ENCODE assay signal across 10 cellular contexts in genomic region chr7:102873470-102874165, GRCh38. TPM values are rescaled to one million over a fixed set of nuclear protein-coding genes. Genes with fewer than 3 reads are reported as not detected.
DNase-seq lines count a peak whose midpoint lies in the region; ATAC-seq and TF ChIP-seq lines count a peak whose summit lies in the region.
"Had no signal": no experiment of that assay in that cellular context is flagged by ENCODE, and none has a peak within 500 bp of the region (broad histone marks: within the 10 kb centered on the region; RNA-seq: fewer than 3 reads in every experiment).

No MANE protein-coding gene starts in this region.

- H3K4me3 ChIP-seq in breast epithelium: no peak overlapping the region
- no peak overlapping the region for H3K4me3 ChIP-seq in RWPE2 (ENCODE audit: severe bottlenecking)
- no peak overlapping the region for H3K4me3 ChIP-seq in stomach
- H3K4me3 ChIP-seq: skin epidermis had no signal

- H3K27ac Mint-ChIP-seq in MCF 10A (ENCODE audit: low read depth, unreplicated experiment): peak overlapping the region; percentile 96
- H3K27ac Mint-ChIP-seq: endodermal cell had no signal

- no peaks in the 10 kb centered on the region for H3K36me3 Mint-ChIP-seq in MCF 10A (ENCODE audit: insufficient read depth, unreplicated experiment)

- H3K9me3 ChIP-seq in breast epithelium (no peaks in the 10 kb centered on the region), RWPE2 (ENCODE audit: severe bottlenecking) (no peaks in the 10 kb centered on the region), stomach (no peaks in the 10 kb centered on the region)

- CTCF ChIA-PET in MCF 10A (lab: Yijun Ruan, JAX): interaction anchor here (1.1 to 1.3 kb wide), 2 partner anchors 11 to 189 kb away, joined by 3 to 6 read pairs; no protein-coding TSS in a partner anchor

- intact Hi-C loops in MCF 10A (cut with micrococcal nuclease) (loop anchor here (5.0 kb wide), 1 partner anchor 36 kb away; no protein-coding TSS in a partner anchor), breast epithelium (cut with DNase I; ENCODE audit: low total_unique reads) (no loop called here), stomach (cut with DNase I; ENCODE audit: low total_unique reads) (no loop called here)

- ATAC-seq in HG02884 (IDR thresholded peaks at IDR 0.05; ENCODE audit: unreplicated experiment) (peak; percentile 4), RWPE2 (ENCODE audit: low read depth) (no peak; the same call in 2 of the 3 replicates)

- H3K27ac ChIP-seq in breast epithelium: no peak overlapping the region
- H3K27ac ChIP-seq in RWPE2 (ENCODE audit: poor library complexity, severe bottlenecking): peak overlapping the region; percentile 96
- peak overlapping the region in 3 of 5 donors; percentile 35 to 43 (median 36) for H3K27ac ChIP-seq in stomach

- H3K36me3 ChIP-seq in breast epithelium (no peaks in the 10 kb centered on the region), RWPE2 (ENCODE audit: low read depth) (no peaks in the 10 kb centered on the region), stomach (peaks cover 0 to 13% (median 0%) of the 10 kb centered on the region in 4 donors)

- no peaks in the 10 kb centered on the region for H3K4me1 ChIP-seq in breast epithelium
- H3K4me1 ChIP-seq in RWPE2 (ENCODE audit: insufficient read depth, poor library complexity, severe bottlenecking): peaks cover 47% of the 10 kb centered on the region
- peaks cover 0 to 28% (median 7%) of the 10 kb centered on the region in 4 donors for H3K4me1 ChIP-seq in stomach

- no peak overlapping the region for H3K4me3 Mint-ChIP-seq in MCF 10A (ENCODE audit: unreplicated experiment)
- H3K4me3 Mint-ChIP-seq: endodermal cell had no signal

- WGBS in stomach, 5 donors: 90 to 95% (median 93%) methylated on average over 4 of the region's 4 CpGs

- TF ChIP-seq CTCF in MCF 10A (IDR thresholded peaks at IDR 0.05; ENCODE audit: unreplicated experiment) (no peak), breast epithelium (IDR thresholded peaks at IDR 0.05) (no peak), RWPE2 (IDR thresholded peaks at IDR 0.05; ENCODE audit: poor library complexity, severe bottlenecking) (no peak), stomach (IDR thresholded peaks at IDR 0.05) (no peak)

- no TSS peak for BruUV-seq in MCF 10A (replicated peaks; lab: Mats Ljungman, UMichigan)

- no peak for TF ChIP-seq EP300 in stomach (IDR thresholded peaks at IDR 0.05)

- TF ChIP-seq POLR2A in breast epithelium (IDR thresholded peaks at IDR 0.05): no peak
- TF ChIP-seq POLR2A in stomach (IDR thresholded peaks at IDR 0.05): no peak

- peaks cover 8% of the 10 kb centered on the region for H3K9me3 Mint-ChIP-seq in MCF 10A (ENCODE audit: unreplicated experiment)
- H3K9me3 Mint-ChIP-seq: endodermal cell had no signal

- peaks cover 46% of the 10 kb centered on the region for H3K4me1 Mint-ChIP-seq in MCF 10A (ENCODE audit: insufficient read depth, unreplicated experiment)
- H3K4me1 Mint-ChIP-seq: endodermal cell had no signal

- H3K27me3 Mint-ChIP-seq in MCF 10A (ENCODE audit: insufficient read depth, unreplicated experiment): no peaks in the 10 kb centered on the region

- POLR2A ChIA-PET in MCF 10A (lab: Yijun Ruan, JAX): interaction anchor here (1.4 to 2.2 kb wide), 2 partner anchors 17 to 37 kb away, joined by 5 to 6 read pairs; no protein-coding TSS in a partner anchor

- H3K27me3 ChIP-seq in breast epithelium (no peaks in the 10 kb centered on the region), RWPE2 (ENCODE audit: insufficient read depth, poor library complexity, severe bottlenecking) (no peaks in the 10 kb centered on the region), stomach (no peaks in the 10 kb centered on the region)

- no peak for DNase-seq in MCF 10A (ENCODE audit: unreplicated experiment)
- DNase-seq in breast epithelium (ENCODE audit: low spot score in 2 of 2): no peak
- DNase-seq in RWPE2 (ENCODE audit: low spot score): no peak
- DNase-seq in stomach: no peak
- DNase-seq in NCI-H774 (lab: John Stamatoyannopoulos, UW): no peak
- DNase-seq in stimulated activated CD4-positive, alpha-beta T cell treated with anti-CD3 and anti-CD28 coated beads, Interleukin-2, amount 100 ng/mL, for 24 hours: no peak
- DNase-seq in DMS 273 treated with DMSO at 0.1 percent for 48 hours (lab: John Stamatoyannopoulos, UW): no peak
- DNase-seq: endodermal cell had no signal

RNA-seq across cellular contexts. Expression of gene LRRC17, which starts 39.2 kb away (rescaled TPM):
- total RNA-seq in MCF 10A (2022) (0.21 and 0.83 TPM in 2 replicates), breast epithelium (10 to 100 TPM in 1 of 3 donors, 1 to 10 TPM in 2; 1.4 to 19.3 (median 8.2) TPM), stomach (10 to 100 TPM in 1 of 5 donors, 1 to 10 TPM in 1, not detected in 3; 2.2 to 27.9 TPM)
- polyA plus RNA-seq in stomach: 10 to 100 TPM in 1 of 3 donors, 1 to 10 TPM in 2; 2.2 to 11.3 (median 2.7) TPM

Comparison
In these comparisons a context has a peak if more than half of its experiments do, and no peak if none do; other contexts are left out.
1. H3K27ac ChIP-seq: peak in RWPE2 (single experiment) and stomach (3 of 5); none in breast epithelium (0 of 2).